ENCODE assay signal across 23 cellular contexts in the genomic region with DNA sequence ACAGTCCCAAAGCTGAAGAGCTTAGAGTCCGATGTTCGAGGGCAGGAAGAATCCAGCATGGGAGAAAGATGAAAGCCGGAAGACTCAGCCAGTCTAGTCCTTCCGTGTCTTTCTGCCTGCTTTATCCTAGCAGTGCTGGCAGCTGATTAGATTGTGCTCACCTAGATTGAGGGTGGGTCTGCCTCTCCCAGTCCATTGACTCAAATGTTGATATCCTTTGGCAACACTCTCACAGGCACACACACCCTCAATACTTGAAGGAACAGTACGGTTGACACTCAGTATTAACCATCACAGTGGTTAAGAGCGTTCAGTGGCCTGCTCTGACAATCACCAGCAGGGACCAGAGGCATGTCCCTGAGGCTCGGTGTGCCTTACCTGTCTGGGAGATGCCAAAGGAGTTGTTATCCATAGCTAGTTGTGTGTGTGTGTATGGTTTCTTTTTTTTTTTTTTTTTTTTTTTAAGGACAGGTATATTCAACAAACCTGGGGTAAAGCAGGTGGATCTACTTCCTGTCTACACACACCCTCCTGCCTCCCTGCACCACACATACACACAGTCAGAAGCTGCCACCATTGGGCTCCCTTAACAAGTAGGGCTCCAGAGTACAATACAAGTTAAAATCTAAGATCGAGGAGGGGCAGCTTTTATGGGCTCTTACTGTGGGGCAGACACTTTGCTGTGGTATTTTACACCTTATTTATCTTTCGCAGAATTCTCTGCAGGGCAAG.
"Had no signal": no experiment of that assay in that cellular context is flagged by ENCODE, and none has a peak within 500 bp of the region (broad histone marks: within the 10 kb centered on the region; RNA-seq: fewer than 3 reads in every experiment).

No MANE protein-coding gene starts in this region.

- ATAC-seq: gastroesophageal sphincter; left lung; naive thymus-derived CD8-positive, alpha-beta T cell; stimulated activated naive CD8-positive, alpha-beta T cell treated with anti-CD3 and anti-CD28 coated beads, Interleukin-15, Interleukin-2, amounts not matched to agents 100 U/mL and 50 U/mL, for 24 hours; upper lobe of right lung had no signal

- FAIRE-seq: kidney had no signal

- H3K79me2 ChIP-seq: hepatocyte had no signal

- H3K27me3 Mint-ChIP-seq: stimulated activated memory B cell treated with anti-CD40 and anti-IgM and Interleukin-4, amounts not matched to agents 10 μg/mL and 1 μg/mL and 100 μg/mL, for 72 hours had no signal

- H3K4me3 ChIP-seq: gastroesophageal sphincter, heart left ventricle, hepatocyte, left lung, prostate gland, right atrium auricular region, thoracic aorta, transverse colon, upper lobe of right lung, uterus had no signal

- H3K4me3 Mint-ChIP-seq: mesothelial cell of epicardium; naive thymus-derived CD8-positive, alpha-beta T cell; nephron progenitor cell; stimulated activated memory B cell treated with anti-CD40 and anti-IgM and Interleukin-4, amounts not matched to agents 10 μg/mL and 1 μg/mL and 100 μg/mL, for 72 hours had no signal

- H3K27ac ChIP-seq: epithelial cell of prostate, gastroesophageal sphincter, hepatocyte, left lung, prostate gland, right atrium auricular region, thoracic aorta, upper lobe of right lung, uterus had no signal

- H3K9me3 Mint-ChIP-seq: mesothelial cell of epicardium; naive thymus-derived CD8-positive, alpha-beta T cell; nephron progenitor cell; stimulated activated memory B cell treated with anti-CD40 and anti-IgM and Interleukin-4, amounts not matched to agents 10 μg/mL and 1 μg/mL and 100 μg/mL, for 72 hours had no signal

- H3K4me2 ChIP-seq: hepatocyte had no signal

- H3K36me3 ChIP-seq: gastroesophageal sphincter, heart left ventricle, left lung, prostate gland, right atrium auricular region, thoracic aorta, transverse colon, upper lobe of right lung, uterus had no signal

- H3K4me1 ChIP-seq: left lung, upper lobe of right lung, uterus had no signal

- H2AFZ ChIP-seq: hepatocyte had no signal

- DNase-seq: cortex of kidney; effector CD4-positive, alpha-beta T cell; foreskin fibroblast; kidney; left lung; mesenchymal stem cell; naive thymus-derived CD8-positive, alpha-beta T cell; nephron progenitor cell; nucleus accumbens; stimulated activated CD4-positive, alpha-beta T cell treated with anti-CD3 and anti-CD28 coated beads, Interleukin-4, amount 100 ng/mL, for 4 hours; stimulated activated naive CD8-positive, alpha-beta T cell treated with anti-CD3 and anti-CD28 coated beads, Interleukin-15, Interleukin-2, amounts not matched to agents 100 U/mL and 50 U/mL, for 24 hours; upper lobe of right lung; uterus had no signal

- H3K27me3 ChIP-seq: gastroesophageal sphincter, heart left ventricle, hepatocyte, left lung, right atrium auricular region, transverse colon, upper lobe of right lung, uterus had no signal

- H3K27ac Mint-ChIP-seq: mesothelial cell of epicardium; naive thymus-derived CD8-positive, alpha-beta T cell; nephron progenitor cell; stimulated activated memory B cell treated with anti-CD40 and anti-IgM and Interleukin-4, amounts not matched to agents 10 μg/mL and 1 μg/mL and 100 μg/mL, for 72 hours had no signal

- H3K36me3 Mint-ChIP-seq: mesothelial cell of epicardium; naive thymus-derived CD8-positive, alpha-beta T cell; stimulated activated memory B cell treated with anti-CD40 and anti-IgM and Interleukin-4, amounts not matched to agents 10 μg/mL and 1 μg/mL and 100 μg/mL, for 72 hours had no signal

- H3K9me3 ChIP-seq: gastroesophageal sphincter, heart left ventricle, left lung, prostate gland, right atrium auricular region, thoracic aorta, transverse colon, upper lobe of right lung, uterus had no signal
